1 cellular context compared by ENCODE assay signal in genomic region chr5:132866342-132867045, GRCh38.
A peak's percentile ranks its signal among the peaks of the same experiment; 100 is the strongest.
TF ChIP-seq lines count a peak whose summit lies in the region.

Gene GDF9, minus strand, starts transcription at chr5:132866469. Its CDS starts 1,936 bp downstream, at chr5:132864533.
Gene UQCRQ, plus strand, starts transcription at chr5:132866642. Its CDS starts 240 bp downstream, at chr5:132866882.

TF ChIP-seq in GM12878, 131 proteins besides CTCF, POLR2A, EP300 and RAD21 (continued from another document and continues in another):
- TF ChIP-seq ZBTB40 (IDR thresholded peaks at IDR 0.05; ENCODE audit: borderline replicate concordance) (peak; percentile 94), IKZF2 (IDR thresholded peaks at IDR 0.05) (peak; percentile 37 to 53; a peak in 2 of 4 replicates), NFXL1 (IDR thresholded peaks at IDR 0.05; ENCODE audit: borderline replicate concordance) (no peak), KAT2A (conservative IDR thresholded peaks at IDR 0.05; ENCODE audit: control insufficient read depth, low read depth, low read length) (no peak), SMAD5 (IDR thresholded peaks at IDR 0.05; ENCODE audit: low read depth) (peak; percentile 93; the same call in 1 of the 2 replicates), IKZF1 (conservative IDR thresholded peaks at IDR 0.05) (peak; percentile 79), TCF12 (IDR thresholded peaks at IDR 0.05; ENCODE audit: low read depth, low read length) (no peak), STAT3 (IDR thresholded peaks at IDR 0.05; ENCODE audit: low read depth, low read length) (no peak; the same call in 1 of the 2 replicates), ZZZ3 (IDR thresholded peaks at IDR 0.05; ENCODE audit: control insufficient read depth, insufficient read length, low read depth) (no peak), HDAC2 (IDR thresholded peaks at IDR 0.05) (no peak), MLLT1 (IDR thresholded peaks at IDR 0.05) (no peak), FOXK2 (IDR thresholded peaks at IDR 0.05) (peak; percentile 96), DPF2 (IDR thresholded peaks at IDR 0.05) (peak; percentile 70; the same call in 1 of the 2 replicates), KLF5 (IDR thresholded peaks at IDR 0.05; ENCODE audit: partially characterized antibody) (peak; percentile 98), FOS (IDR thresholded peaks at IDR 0.05; ENCODE audit: borderline replicate concordance, extremely low read depth, insufficient read length) (no peak), RELA (IDR thresholded peaks at IDR 0.05; ENCODE audit: borderline replicate concordance, partially characterized antibody) (no peak), SUPT20H (IDR thresholded peaks at IDR 0.05; ENCODE audit: borderline replicate concordance, control insufficient read depth, low read depth, low read length) (no peak), ETV6 (conservative IDR thresholded peaks at IDR 0.05 in 1 of 2, IDR thresholded peaks at IDR 0.05 in 1 of 2; ENCODE audit: borderline replicate concordance in 1 of 2, low read depth in 1 of 2) (no peak), SIN3A (IDR thresholded peaks at IDR 0.05; ENCODE audit: low read depth, low read length) (peak; percentile 68; the same call in 1 of the 2 replicates), SMARCA5 (IDR thresholded peaks at IDR 0.05) (no peak), NRF1 (conservative IDR thresholded peaks at IDR 0.05; ENCODE audit: low read depth, low read length) (no peak), ZNF207 (IDR thresholded peaks at IDR 0.05; ENCODE audit: borderline replicate concordance) (no peak), BMI1 (IDR thresholded peaks at IDR 0.05; ENCODE audit: borderline replicate concordance) (no peak), YY1 (IDR thresholded peaks at IDR 0.05; ENCODE audit: low read depth, low read length) (peak; percentile 45; the same call in 1 of the 2 replicates), RAD51 (IDR thresholded peaks at IDR 0.05) (no peak), NBN (IDR thresholded peaks at IDR 0.05) (peak; percentile 93), BACH1 (IDR thresholded peaks at IDR 0.05; ENCODE audit: borderline replicate concordance) (peak; percentile 76), IRF4 (IDR thresholded peaks at IDR 0.05; ENCODE audit: low read depth, low read length) (0 out of 2 replicates have a peak, but pooled peaks have one; percentile 9), ZSCAN29 (IDR thresholded peaks at IDR 0.05) (no peak), RBBP5 (conservative IDR thresholded peaks at IDR 0.05) (no peak), ZNF217 (IDR thresholded peaks at IDR 0.05) (no peak), SPI1 (IDR thresholded peaks at IDR 0.05; ENCODE audit: borderline replicate concordance, insufficient read depth, low read depth, low read length) (0 out of 2 replicates have a peak, but pooled peaks have one; percentile 8), TAF1 (IDR thresholded peaks at IDR 0.05; ENCODE audit: borderline replicate concordance, low read depth, low read length) (peak; percentile 85; the same call in 1 of the 2 replicates), EGR1 (IDR thresholded peaks at IDR 0.05; ENCODE audit: borderline replicate concordance in 1 of 2, low read depth in 2 of 2, low read length in 2 of 2) (no peak; a peak in 1 of 3 replicates), ZNF274 (IDR thresholded peaks at IDR 0.05; ENCODE audit: insufficient read depth, insufficient read length) (no peak), ESRRA (IDR thresholded peaks at IDR 0.05; ENCODE audit: low read length) (0 out of 2 replicates have a peak, but pooled peaks have one; percentile 48), MYC (IDR thresholded peaks at IDR 0.05; ENCODE audit: insufficient read depth, insufficient read length, insufficient replicate concordance, low read length, severe bottlenecking) (no peak), CEBPB (IDR thresholded peaks at IDR 0.05; ENCODE audit: borderline replicate concordance in 1 of 2, low read depth in 2 of 2, low read length in 2 of 2) (no peak), ASH2L (IDR thresholded peaks at IDR 0.05; ENCODE audit: borderline replicate concordance, low read depth) (no peak), CBFB (IDR thresholded peaks at IDR 0.05; ENCODE audit: low read depth) (0 out of 2 replicates have a peak, but pooled peaks have one; percentile 54), CHD2 (IDR thresholded peaks at IDR 0.05; ENCODE audit: borderline replicate concordance, low read depth, low read length) (no peak), CHD1 (IDR thresholded peaks at IDR 0.05; ENCODE audit: low read depth, low read length) (peak; percentile 97), POLR2AphosphoS5 (IDR thresholded peaks at IDR 0.05; ENCODE audit: low read length) (peak; percentile 95), ZBED1 (IDR thresholded peaks at IDR 0.05; ENCODE audit: borderline replicate concordance) (no peak; the same call in 1 of the 2 replicates), WRNIP1 (IDR thresholded peaks at IDR 0.05; ENCODE audit: borderline replicate concordance, low read depth, low read length) (no peak), SREBF2 (IDR thresholded peaks at IDR 0.05; ENCODE audit: low read length) (no peak), CREB1 (IDR thresholded peaks at IDR 0.05; ENCODE audit: low read depth) (peak; percentile 98)
- TF ChIP-seq, protein P1, sequence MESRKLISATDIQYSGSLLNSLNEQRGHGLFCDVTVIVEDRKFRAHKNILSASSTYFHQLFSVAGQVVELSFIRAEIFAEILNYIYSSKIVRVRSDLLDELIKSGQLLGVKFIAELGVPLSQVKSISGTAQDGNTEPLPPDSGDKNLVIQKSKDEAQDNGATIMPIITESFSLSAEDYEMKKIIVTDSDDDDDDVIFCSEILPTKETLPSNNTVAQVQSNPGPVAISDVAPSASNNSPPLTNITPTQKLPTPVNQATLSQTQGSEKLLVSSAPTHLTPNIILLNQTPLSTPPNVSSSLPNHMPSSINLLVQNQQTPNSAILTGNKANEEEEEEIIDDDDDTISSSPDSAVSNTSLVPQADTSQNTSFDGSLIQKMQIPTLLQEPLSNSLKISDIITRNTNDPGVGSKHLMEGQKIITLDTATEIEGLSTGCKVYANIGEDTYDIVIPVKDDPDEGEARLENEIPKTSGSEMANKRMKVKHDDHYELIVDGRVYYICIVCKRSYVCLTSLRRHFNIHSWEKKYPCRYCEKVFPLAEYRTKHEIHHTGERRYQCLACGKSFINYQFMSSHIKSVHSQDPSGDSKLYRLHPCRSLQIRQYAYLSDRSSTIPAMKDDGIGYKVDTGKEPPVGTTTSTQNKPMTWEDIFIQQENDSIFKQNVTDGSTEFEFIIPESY (IDR thresholded peaks at IDR 0.05), result no peak
- TF ChIP-seq, protein P2, sequence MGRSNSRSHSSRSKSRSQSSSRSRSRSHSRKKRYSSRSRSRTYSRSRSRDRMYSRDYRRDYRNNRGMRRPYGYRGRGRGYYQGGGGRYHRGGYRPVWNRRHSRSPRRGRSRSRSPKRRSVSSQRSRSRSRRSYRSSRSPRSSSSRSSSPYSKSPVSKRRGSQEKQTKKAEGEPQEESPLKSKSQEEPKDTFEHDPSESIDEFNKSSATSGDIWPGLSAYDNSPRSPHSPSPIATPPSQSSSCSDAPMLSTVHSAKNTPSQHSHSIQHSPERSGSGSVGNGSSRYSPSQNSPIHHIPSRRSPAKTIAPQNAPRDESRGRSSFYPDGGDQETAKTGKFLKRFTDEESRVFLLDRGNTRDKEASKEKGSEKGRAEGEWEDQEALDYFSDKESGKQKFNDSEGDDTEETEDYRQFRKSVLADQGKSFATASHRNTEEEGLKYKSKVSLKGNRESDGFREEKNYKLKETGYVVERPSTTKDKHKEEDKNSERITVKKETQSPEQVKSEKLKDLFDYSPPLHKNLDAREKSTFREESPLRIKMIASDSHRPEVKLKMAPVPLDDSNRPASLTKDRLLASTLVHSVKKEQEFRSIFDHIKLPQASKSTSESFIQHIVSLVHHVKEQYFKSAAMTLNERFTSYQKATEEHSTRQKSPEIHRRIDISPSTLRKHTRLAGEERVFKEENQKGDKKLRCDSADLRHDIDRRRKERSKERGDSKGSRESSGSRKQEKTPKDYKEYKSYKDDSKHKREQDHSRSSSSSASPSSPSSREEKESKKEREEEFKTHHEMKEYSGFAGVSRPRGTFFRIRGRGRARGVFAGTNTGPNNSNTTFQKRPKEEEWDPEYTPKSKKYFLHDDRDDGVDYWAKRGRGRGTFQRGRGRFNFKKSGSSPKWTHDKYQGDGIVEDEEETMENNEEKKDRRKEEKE (IDR thresholded peaks at IDR 0.05), result peak; percentile 85
- TF ChIP-seq, protein P3, sequence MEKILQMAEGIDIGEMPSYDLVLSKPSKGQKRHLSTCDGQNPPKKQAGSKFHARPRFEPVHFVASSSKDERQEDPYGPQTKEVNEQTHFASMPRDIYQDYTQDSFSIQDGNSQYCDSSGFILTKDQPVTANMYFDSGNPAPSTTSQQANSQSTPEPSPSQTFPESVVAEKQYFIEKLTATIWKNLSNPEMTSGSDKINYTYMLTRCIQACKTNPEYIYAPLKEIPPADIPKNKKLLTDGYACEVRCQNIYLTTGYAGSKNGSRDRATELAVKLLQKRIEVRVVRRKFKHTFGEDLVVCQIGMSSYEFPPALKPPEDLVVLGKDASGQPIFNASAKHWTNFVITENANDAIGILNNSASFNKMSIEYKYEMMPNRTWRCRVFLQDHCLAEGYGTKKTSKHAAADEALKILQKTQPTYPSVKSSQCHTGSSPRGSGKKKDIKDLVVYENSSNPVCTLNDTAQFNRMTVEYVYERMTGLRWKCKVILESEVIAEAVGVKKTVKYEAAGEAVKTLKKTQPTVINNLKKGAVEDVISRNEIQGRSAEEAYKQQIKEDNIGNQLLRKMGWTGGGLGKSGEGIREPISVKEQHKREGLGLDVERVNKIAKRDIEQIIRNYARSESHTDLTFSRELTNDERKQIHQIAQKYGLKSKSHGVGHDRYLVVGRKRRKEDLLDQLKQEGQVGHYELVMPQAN (conservative IDR thresholded peaks at IDR 0.05), result 0 out of 2 replicates have a peak, but pooled peaks have one; percentile 66
- TF ChIP-seq, protein P4, sequence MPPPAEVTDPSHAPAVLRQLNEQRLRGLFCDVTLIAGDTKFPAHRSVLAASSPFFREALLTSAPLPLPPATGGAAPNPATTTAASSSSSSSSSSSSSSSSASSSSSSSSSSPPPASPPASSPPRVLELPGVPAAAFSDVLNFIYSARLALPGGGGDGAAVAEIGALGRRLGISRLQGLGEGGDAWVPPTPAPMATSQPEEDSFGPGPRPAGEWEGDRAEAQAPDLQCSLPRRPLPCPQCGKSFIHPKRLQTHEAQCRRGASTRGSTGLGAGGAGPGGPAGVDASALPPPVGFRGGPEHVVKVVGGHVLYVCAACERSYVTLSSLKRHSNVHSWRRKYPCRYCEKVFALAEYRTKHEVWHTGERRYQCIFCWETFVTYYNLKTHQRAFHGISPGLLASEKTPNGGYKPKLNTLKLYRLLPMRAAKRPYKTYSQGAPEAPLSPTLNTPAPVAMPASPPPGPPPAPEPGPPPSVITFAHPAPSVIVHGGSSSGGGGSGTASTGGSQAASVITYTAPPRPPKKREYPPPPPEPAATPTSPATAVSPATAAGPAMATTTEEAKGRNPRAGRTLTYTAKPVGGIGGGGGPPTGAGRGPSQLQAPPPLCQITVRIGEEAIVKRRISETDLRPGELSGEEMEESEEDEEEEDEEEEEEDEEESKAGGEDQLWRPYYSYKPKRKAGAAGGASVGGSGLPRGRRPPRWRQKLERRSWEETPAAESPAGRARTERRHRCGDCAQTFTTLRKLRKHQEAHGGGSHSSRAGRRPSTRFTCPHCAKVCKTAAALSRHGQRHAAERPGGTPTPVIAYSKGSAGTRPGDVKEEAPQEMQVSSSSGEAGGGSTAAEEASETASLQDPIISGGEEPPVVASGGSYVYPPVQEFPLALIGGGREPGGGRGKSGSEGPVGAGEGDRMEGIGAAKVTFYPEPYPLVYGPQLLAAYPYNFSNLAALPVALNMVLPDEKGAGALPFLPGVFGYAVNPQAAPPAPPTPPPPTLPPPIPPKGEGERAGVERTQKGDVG (CRISPR knock-in tag; IDR thresholded peaks at IDR 0.05), result no peak
